ENCODE assay signal across 8 cellular contexts in genomic region chr11:46369458-46370152, GRCh38. TPM values are rescaled to one million over a fixed set of nuclear protein-coding genes. Genes with fewer than 3 reads are reported as not detected.
A peak's percentile ranks its signal among the peaks of the same experiment; 100 is the strongest.
DNase-seq lines count a peak whose midpoint lies in the region; ATAC-seq and TF ChIP-seq lines count a peak whose summit lies in the region.

No MANE protein-coding gene starts in this region.

- H3K27me3 ChIP-seq in esophagus squamous epithelium = no peaks in the 10 kb centered on the region

- no peak for ATAC-seq in GM18520 (IDR thresholded peaks at IDR 0.05; ENCODE audit: unreplicated experiment)

- no peak overlapping the region for H3K27ac ChIP-seq in esophagus squamous epithelium

- H3K4me3 ChIP-seq in HFF-Myc (replicated peaks; ENCODE audit: low read depth, low read length) = no peak overlapping the region
- H3K4me3 ChIP-seq in esophagus squamous epithelium = no peak overlapping the region

- no peak for TF ChIP-seq POLR2A in esophagus squamous epithelium (IDR thresholded peaks at IDR 0.05)

- H3K4me1 ChIP-seq in esophagus squamous epithelium = peaks cover 0 to 26% (median 5%) of the 10 kb centered on the region in 3 donors

- intact Hi-C loops in esophagus squamous epithelium (cut with DNase I) = no loop called here

- DNase-seq in GM03348 (ENCODE audit: low spot score) (peak; percentile 87), HFF-Myc (ENCODE audit: extremely low read depth, low read depth) (no peak), NCI-H2227 treated with DMSO at 0.1 percent for 48 hours (lab: John Stamatoyannopoulos, UW) (peak; percentile 76), esophagus squamous epithelium (lab: John Stamatoyannopoulos, UW) (no peak), occipital lobe (lab: John Stamatoyannopoulos, UW) (peak; percentile 49), NCI-H187 treated with DMSO at 0.1 percent for 48 hours (lab: John Stamatoyannopoulos, UW) (no peak)
- peak; percentile 83 for DNase-seq in activated CD8-positive, alpha-beta memory T cell treated with anti-CD3 and anti-CD28 coated beads for 24 hours

- no peaks in the 10 kb centered on the region for H3K9me3 ChIP-seq in esophagus squamous epithelium

- WGBS in esophagus squamous epithelium, 2 donors = 67% methylated on average over 3 to 19 of the region's 25 CpGs

- H3K36me3 ChIP-seq in esophagus squamous epithelium = peaks cover 3 to 80% (median 18%) of the 10 kb centered on the region in 3 donors

- TF ChIP-seq CTCF in HFF-Myc (IDR thresholded peaks at IDR 0.05; ENCODE audit: low read depth, low read length, missing control alignments) (peak; percentile 96), esophagus squamous epithelium (IDR thresholded peaks at IDR 0.05) (peak; percentile 58 to 82 (median 74))

RNA-seq across cellular contexts. Expression of gene MDK, which starts 11.9 kb away (rescaled TPM):
- total RNA-seq in esophagus squamous epithelium (10 to 100 TPM in 3 of 4 donors, 1 to 10 TPM in 1; 5.4 to 62.6 (median 22.5) TPM), occipital lobe (15.1 TPM)

RNA-seq across cellular contexts. Expression of gene CHRM4, which starts 22.0 kb away (rescaled TPM):
- not detected for total RNA-seq in esophagus squamous epithelium
- 0.78 TPM for total RNA-seq in occipital lobe

RNA-seq across cellular contexts. Expression of gene DGKZ, which starts 22.3 kb away (rescaled TPM):
- total RNA-seq in esophagus squamous epithelium (10 to 100 TPM; 38.5 to 53.1 (median 45.7) TPM), occipital lobe (33.5 TPM)

Comparison
In these comparisons a context has a peak if more than half of its experiments do, and no peak if none do; other contexts are left out.
1. DNase-seq: peak in GM03348 (single experiment), NCI-H2227 treated with DMSO at 0.1 percent for 48 hours (single experiment), activated CD8-positive, alpha-beta memory T cell treated with anti-CD3 and anti-CD28 coated beads for 24 hours (single experiment) and occipital lobe (single experiment); none in HFF-Myc (single experiment), esophagus squamous epithelium (single experiment) and NCI-H187 treated with DMSO at 0.1 percent for 48 hours (single experiment).